ENCODE assay signal across 2 cellular contexts in genomic region chrX:155267995-155268394, GRCh38. TPM values are rescaled to one million over a fixed set of nuclear protein-coding genes. Genes with fewer than 3 reads are reported as not detected.
"Had no signal": no experiment of that assay in that cellular context is flagged by ENCODE, and none has a peak within 500 bp of the region (broad histone marks: within the 10 kb centered on the region; RNA-seq: fewer than 3 reads in every experiment).

No MANE protein-coding gene starts in this region.

RNA-seq across cellular contexts. Expression of gene RAB39B, which starts 3.7 kb away (rescaled TPM):
- total RNA-seq: left ventricle myocardium superior, myocyte had no signal
